14 cellular contexts compared by ENCODE assay signal in genomic region chr2:225737556-225737955, GRCh38.
DNase-seq lines count a peak whose midpoint lies in the region; ATAC-seq and TF ChIP-seq lines count a peak whose summit lies in the region.
"Had no signal": no experiment of that assay in that cellular context is flagged by ENCODE, and none has a peak within 500 bp of the region (broad histone marks: within the 10 kb centered on the region; RNA-seq: fewer than 3 reads in every experiment).

No MANE protein-coding gene starts in this region.

- CTCF ChIA-PET in PC-3 (lab: Charles Lee), result no interaction called here

- BruUV-seq in PC-3 (replicated peaks; lab: Mats Ljungman, UMichigan), result no TSS peak

- H3K27ac ChIP-seq in PC-3 (ENCODE audit: low read length), result peak overlapping the region; percentile 81
- H3K27ac ChIP-seq in spleen, result no peak overlapping the region
- H3K27ac ChIP-seq in trophoblast cell (ENCODE audit: low read depth, low read length), result no peak overlapping the region

- H3K23ac ChIP-seq in trophoblast cell (ENCODE audit: low read length), result no peak overlapping the region

- no peak overlapping the region for H2BK12ac ChIP-seq in trophoblast cell (ENCODE audit: low read length)

- no peaks in the 10 kb centered on the region for H3K9me2 ChIP-seq in PC-3 (replicated peaks; ENCODE audit: low read length)

- H4K20me1 ChIP-seq in PC-3 (ENCODE audit: low read length), result no peaks in the 10 kb centered on the region

- no peak overlapping the region for H4K8ac ChIP-seq in trophoblast cell (ENCODE audit: low read depth, low read length)

- H2AK5ac ChIP-seq in trophoblast cell (ENCODE audit: low read length), result no peak overlapping the region

- H2BK5ac ChIP-seq in trophoblast cell (ENCODE audit: low read depth, low read length, poor library complexity), result no peak overlapping the region

- POLR2A ChIA-PET in PC-3 (lab: Charles Lee; ENCODE audit: unreplicated experiment), result interaction anchor here (0.6 kb wide), 1 partner anchor 718 kb away, joined by 6 read pairs; no protein-coding TSS in a partner anchor

- no peaks in the 10 kb centered on the region for H3K79me1 ChIP-seq in trophoblast cell (ENCODE audit: low read length)

- peak overlapping the region; percentile 23 for H3K9ac ChIP-seq in PC-3 (ENCODE audit: low read length)
- no peak overlapping the region for H3K9ac ChIP-seq in trophoblast cell (ENCODE audit: low read length)

- DNase-seq in G401 (ENCODE audit: low spot score) (peak; percentile 6), PC-3 (peak; percentile 83), choroid plexus epithelial cell (ENCODE audit: low read depth) (peak; percentile 33), renal cortical epithelial cell (ENCODE audit: low read depth) (peak; percentile 26), spleen (no peak), NCI-H69 (lab: John Stamatoyannopoulos, UW) (no peak), left ventricle myocardium superior (no peak), trophoblast cell (no peak)
- DNase-seq: activated CD4-positive, alpha-beta T cell treated with anti-CD3 and anti-CD28 coated beads, Interleukin-2, amount 10 ng/mL, durations not matched to agents 7 days and 5 days; activated naive CD8-positive, alpha-beta T cell treated with anti-CD3 and anti-CD28 coated beads, Interleukin-2, amount 10 ng/mL, durations not matched to agents 7 days and 5 days; CD4-positive, alpha-beta memory T cell; left lung; NCI-H2107; Right ventricle myocardium superior had no signal

- H3K79me2 ChIP-seq in PC-3 (ENCODE audit: low read length) (no peaks in the 10 kb centered on the region), trophoblast cell (ENCODE audit: control insufficient read depth, insufficient read depth, low read length, poor library complexity) (no peaks in the 10 kb centered on the region)

- H2AFZ ChIP-seq in PC-3 (ENCODE audit: low read length) (no peak overlapping the region), trophoblast cell (ENCODE audit: insufficient read depth, low read length, poor library complexity) (no peak overlapping the region)

- WGBS in spleen, 5 donors, result 9 to 15% (median 10%) methylated on average over 1 of the region's 1 CpG
- no CpG with 5 or more reads among the region's 1 CpG for WGBS in trophoblast cell (ENCODE audit: extremely low coverage, insufficient coverage, insufficient read length)

- no peak overlapping the region for H3K4me3 ChIP-seq in PC-3 (ENCODE audit: low read length)
- H3K4me3 ChIP-seq in choroid plexus epithelial cell (ENCODE audit: low read depth, low read length), result no peak overlapping the region
- no peak overlapping the region for H3K4me3 ChIP-seq in spleen
- H3K4me3 ChIP-seq in trophoblast cell (ENCODE audit: low read depth, low read length), result no peak overlapping the region
- H3K4me3 ChIP-seq: left lung had no signal

- TF ChIP-seq CTCF in PC-3 (conservative IDR thresholded peaks at IDR 0.05; ENCODE audit: low read depth, low read length) (no peak), choroid plexus epithelial cell (conservative IDR thresholded peaks at IDR 0.05; ENCODE audit: low read depth, low read length) (no peak), spleen (IDR thresholded peaks at IDR 0.05 in 8 of 11, conservative IDR thresholded peaks at IDR 0.05 in 3 of 11) (no peak)

- no peak for TF ChIP-seq POLR2A in spleen (IDR thresholded peaks at IDR 0.05)

- H3K9me3 ChIP-seq in PC-3 (ENCODE audit: low read length) (no peaks in the 10 kb centered on the region), spleen (no peaks in the 10 kb centered on the region), trophoblast cell (ENCODE audit: insufficient read depth, low read depth, low read length) (no peaks in the 10 kb centered on the region)
- H3K9me3 ChIP-seq: left lung had no signal

- in situ Hi-C loops in G401 (cut with HindIII; ENCODE audit: low sequenced_read_pairs), result no loop called here

- H3K18ac ChIP-seq in trophoblast cell (ENCODE audit: low read length), result no peak overlapping the region

- H3F3A ChIP-seq in PC-3 (ENCODE audit: low read length, unreplicated experiment), result no peaks in the 10 kb centered on the region

- H2BK120ac ChIP-seq in trophoblast cell (ENCODE audit: insufficient read depth, low read length, poor library complexity), result no peak overlapping the region

- H4K12ac ChIP-seq in trophoblast cell (ENCODE audit: low read depth, low read length), result no peak overlapping the region

- ATAC-seq in PC-3 (peak; percentile 85), left ventricle myocardium superior (no peak)
- ATAC-seq: left lung had no signal

- peaks cover 34% of the 10 kb centered on the region for H3K4me1 ChIP-seq in PC-3 (ENCODE audit: insufficient read depth, low read length)
- H3K4me1 ChIP-seq in spleen, result no peaks in the 10 kb centered on the region
- H3K4me1 ChIP-seq in trophoblast cell (ENCODE audit: control insufficient read depth in 1 of 2, insufficient read depth in 2 of 2, low read length in 2 of 2), result no peaks in the 10 kb centered on the region

- H3K14ac ChIP-seq in trophoblast cell (ENCODE audit: low read length), result no peak overlapping the region

- no peak overlapping the region for H4K91ac ChIP-seq in trophoblast cell (ENCODE audit: low read depth, low read length)

- H3K4me2 ChIP-seq in PC-3 (ENCODE audit: low read length), result peak overlapping the region; percentile 69
- H3K4me2 ChIP-seq in trophoblast cell (ENCODE audit: low read length), result no peak overlapping the region

- H3K4ac ChIP-seq in trophoblast cell (ENCODE audit: low read depth, low read length), result no peak overlapping the region

- intact Hi-C loops in PC-3 (cut with micrococcal nuclease) (loop anchor here (1.0 to 2.0 kb wide), 4 partner anchors 67 to 1063 kb away; no protein-coding TSS in a partner anchor), spleen (cut with DNase I; ENCODE audit: low total_unique reads) (no loop called here), left ventricle myocardium superior (cut with micrococcal nuclease) (no loop called here)

- H3K36me3 ChIP-seq in PC-3 (ENCODE audit: low read depth, low read length) (no peaks in the 10 kb centered on the region), spleen (no peaks in the 10 kb centered on the region), trophoblast cell (ENCODE audit: control insufficient read depth in 1 of 2, insufficient read depth in 2 of 2, low read length in 2 of 2) (no peaks in the 10 kb centered on the region)
- H3K36me3 ChIP-seq: left lung had no signal

- H3K27me3 ChIP-seq in PC-3 (ENCODE audit: low read length) (no peaks in the 10 kb centered on the region), spleen (replicated peaks in 1 of 7) (peaks cover 0 to 5% (median 0%) of the 10 kb centered on the region in 7 donors), trophoblast cell (ENCODE audit: insufficient read depth, low read length) (no peaks in the 10 kb centered on the region)
- H3K27me3 ChIP-seq: left lung had no signal

Comparison
In these comparisons a context has a peak if more than half of its experiments do, and no peak if none do; other contexts are left out.
1. DNase-seq: peak in G401 (single experiment), PC-3 (single experiment), choroid plexus epithelial cell (single experiment) and renal cortical epithelial cell (single experiment); none in spleen (single experiment), NCI-H69 (single experiment), left ventricle myocardium superior (single experiment) and trophoblast cell (0 of 2).